ENCODE assay signal across 25 cellular contexts in genomic region chr11:26102325-26102724, GRCh38.
"Had no signal": no experiment of that assay in that cellular context is flagged by ENCODE, and none has a peak within 500 bp of the region (broad histone marks: within the 10 kb centered on the region; RNA-seq: fewer than 3 reads in every experiment).

No MANE protein-coding gene starts in this region.

- H3K27me3 ChIP-seq: ascending aorta had no signal

- H3K4me1 Mint-ChIP-seq: activated CD4-positive, alpha-beta T cell treated with anti-CD3 and anti-CD28 coated beads, Interleukin-2, amount 10 ng/mL, durations not matched to agents 24 days and 14 days; activated naive CD4-positive, alpha-beta T cell treated with anti-CD3 and anti-CD28 coated beads, Interleukin-2, amount 50 U/mL, for 24 hours; activated naive CD8-positive, alpha-beta T cell treated with anti-CD3 and anti-CD28 coated beads, Interleukin-2, amount 10 ng/mL, durations not matched to agents 7 days and 5 days had no signal

- H3K27ac ChIP-seq: ascending aorta, SK-N-MC had no signal

- DNase-seq: activated CD4-positive, alpha-beta T cell treated with anti-CD3 and anti-CD28 coated beads, Interleukin-2, amount 10 ng/mL, durations not matched to agents 24 days and 14 days; activated CD4-positive, alpha-beta T cell treated with anti-CD3 and anti-CD28 coated beads, Interleukin-2, amount 50 U/mL, for 4 hours; activated CD8-positive, alpha-beta T cell treated with anti-CD3 and anti-CD28 coated beads for 36 hours; activated gamma-delta T cell; activated naive CD4-positive, alpha-beta T cell treated with Interleukin-2 at 50 U/mL for 16 hours; activated naive CD8-positive, alpha-beta T cell treated with anti-CD3 and anti-CD28 coated beads, Interleukin-2, amount 10 ng/mL, durations not matched to agents 7 days and 5 days; activated T-cell treated with anti-CD3 and anti-CD28 coated beads, Interleukin-2, amount 50 U/mL, for 24 hours; amygdala; NCI-H1048; NCI-H1105 treated with DMSO at 0.1 percent for 48 hours; NCI-H1436; NCI-H1694; NCI-H1930; NCI-H2081 treated with DMSO at 0.1 percent for 48 hours; NCI-H345; NCI-H524 treated with DMSO at 0.1 percent for 48 hours; NCI-H748 treated with DMSO at 0.1 percent for 48 hours; OCI-M1; Right ventricle myocardium superior had no signal

- H3K4me1 ChIP-seq: ascending aorta had no signal

- H3K27ac Mint-ChIP-seq: activated CD4-positive, alpha-beta T cell treated with anti-CD3 and anti-CD28 coated beads, Interleukin-2, amount 10 ng/mL, durations not matched to agents 24 days and 14 days; activated CD8-positive, alpha-beta T cell treated with anti-CD3 and anti-CD28 coated beads for 36 hours; activated naive CD4-positive, alpha-beta T cell treated with anti-CD3 and anti-CD28 coated beads, Interleukin-2, amount 50 U/mL, for 24 hours; activated naive CD8-positive, alpha-beta T cell treated with anti-CD3 and anti-CD28 coated beads, Interleukin-2, amount 10 ng/mL, durations not matched to agents 7 days and 5 days; activated T-cell treated with anti-CD3 and anti-CD28 coated beads, Interleukin-2, amount 50 U/mL, for 24 hours; activated T-helper 2 cell treated with anti-CD3 and anti-CD28 coated beads, Interferon-gamma antibody, Interleukin-2, Interleukin-4, amounts not matched to agents 10 μg/mL and 5 μg/mL and 100 μg/mL, durations not matched to agents 14 hours and 24 hours and 36 hours; T-helper 1 cell treated with Interleukin-12 subunit alpha and Interleukin-12 subunit beta and Interleukin-4 antibody, amounts not matched to agents 30 μg/mL and 1 μg/mL, for 36 hours; T-helper 2 cell treated with Interferon-gamma antibody and Interleukin-4, amounts not matched to agents 5 μg/mL and 100 μg/mL, for 36 hours had no signal

- ATAC-seq: activated CD8-positive, alpha-beta T cell treated with anti-CD3 and anti-CD28 coated beads for 36 hours had no signal

- H3K9me3 Mint-ChIP-seq: activated naive CD4-positive, alpha-beta T cell treated with anti-CD3 and anti-CD28 coated beads, Interleukin-2, amount 50 U/mL, for 24 hours had no signal

- H3K36me3 ChIP-seq: ascending aorta had no signal

- H3K27me3 Mint-ChIP-seq: activated CD4-positive, alpha-beta T cell treated with anti-CD3 and anti-CD28 coated beads, Interleukin-2, amount 10 ng/mL, durations not matched to agents 24 days and 14 days; activated CD8-positive, alpha-beta T cell treated with anti-CD3 and anti-CD28 coated beads for 36 hours; activated naive CD4-positive, alpha-beta T cell treated with anti-CD3 and anti-CD28 coated beads, Interleukin-2, amount 50 U/mL, for 24 hours; activated naive CD8-positive, alpha-beta T cell treated with anti-CD3 and anti-CD28 coated beads, Interleukin-2, amount 10 ng/mL, durations not matched to agents 7 days and 5 days; activated T-cell treated with anti-CD3 and anti-CD28 coated beads, Interleukin-2, amount 50 U/mL, for 24 hours had no signal

- H3K4me3 Mint-ChIP-seq: activated CD4-positive, alpha-beta T cell treated with anti-CD3 and anti-CD28 coated beads, Interleukin-2, amount 10 ng/mL, durations not matched to agents 24 days and 14 days; activated CD8-positive, alpha-beta T cell treated with anti-CD3 and anti-CD28 coated beads for 36 hours; activated naive CD4-positive, alpha-beta T cell treated with anti-CD3 and anti-CD28 coated beads, Interleukin-2, amount 50 U/mL, for 24 hours; activated naive CD8-positive, alpha-beta T cell treated with anti-CD3 and anti-CD28 coated beads, Interleukin-2, amount 10 ng/mL, durations not matched to agents 7 days and 5 days; activated T-cell treated with anti-CD3 and anti-CD28 coated beads, Interleukin-2, amount 50 U/mL, for 24 hours; T-helper 1 cell treated with Interleukin-12 subunit alpha and Interleukin-12 subunit beta and Interleukin-4 antibody, amounts not matched to agents 30 μg/mL and 1 μg/mL, for 36 hours; T-helper 2 cell treated with Interferon-gamma antibody and Interleukin-4, amounts not matched to agents 5 μg/mL and 100 μg/mL, for 36 hours had no signal

- H3K4me3 ChIP-seq: ascending aorta, SK-N-MC had no signal

- H3K9me3 ChIP-seq: ascending aorta had no signal
